2 cellular contexts compared by ENCODE assay signal in the genomic region with DNA sequence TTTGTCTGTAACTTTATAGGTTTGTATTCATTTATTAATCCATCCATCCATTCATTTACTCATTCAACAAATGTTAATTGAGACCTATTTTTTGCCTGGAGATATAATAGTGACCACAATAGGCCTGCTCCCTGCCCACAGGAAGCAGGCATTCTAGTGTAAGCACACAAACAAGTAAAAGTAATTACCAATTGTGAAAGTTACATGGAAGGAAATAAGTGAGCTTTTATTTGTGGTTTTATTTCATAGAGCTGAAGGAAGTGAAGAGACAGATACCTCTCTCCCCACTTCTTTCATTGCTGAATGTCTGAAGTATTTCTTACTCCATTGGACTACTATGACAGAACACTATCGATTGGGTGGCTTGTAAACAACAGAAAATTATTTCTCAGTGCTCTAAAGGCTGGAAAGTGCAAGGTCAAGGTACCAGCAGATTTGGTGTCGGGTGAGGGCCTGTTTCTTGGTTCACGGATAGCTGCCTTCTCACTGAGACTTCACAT.
TF ChIP-seq lines count a peak whose summit lies in the region.

No MANE protein-coding gene starts in this region.

TF ChIP-seq in WTC11, 78 proteins besides CTCF, POLR2A, EP300 and RAD21 (continued from another document):
- TF ChIP-seq ZNF219 (CRISPR knock-in tag; IDR thresholded peaks at IDR 0.05; ENCODE audit: borderline replicate concordance) (no peak), ZBTB21 (CRISPR knock-in tag; IDR thresholded peaks at IDR 0.05; ENCODE audit: borderline replicate concordance) (no peak), E2F1 (CRISPR knock-in tag; IDR thresholded peaks at IDR 0.05) (no peak), GTF2I (CRISPR knock-in tag; conservative IDR thresholded peaks at IDR 0.05) (no peak), FOXP1 (CRISPR knock-in tag; IDR thresholded peaks at IDR 0.05; ENCODE audit: borderline replicate concordance) (no peak), FOXJ3 (CRISPR knock-in tag; IDR thresholded peaks at IDR 0.05; ENCODE audit: borderline replicate concordance) (no peak), SMAD4 (CRISPR knock-in tag; IDR thresholded peaks at IDR 0.05) (no peak)
- TF ChIP-seq, protein P1, sequence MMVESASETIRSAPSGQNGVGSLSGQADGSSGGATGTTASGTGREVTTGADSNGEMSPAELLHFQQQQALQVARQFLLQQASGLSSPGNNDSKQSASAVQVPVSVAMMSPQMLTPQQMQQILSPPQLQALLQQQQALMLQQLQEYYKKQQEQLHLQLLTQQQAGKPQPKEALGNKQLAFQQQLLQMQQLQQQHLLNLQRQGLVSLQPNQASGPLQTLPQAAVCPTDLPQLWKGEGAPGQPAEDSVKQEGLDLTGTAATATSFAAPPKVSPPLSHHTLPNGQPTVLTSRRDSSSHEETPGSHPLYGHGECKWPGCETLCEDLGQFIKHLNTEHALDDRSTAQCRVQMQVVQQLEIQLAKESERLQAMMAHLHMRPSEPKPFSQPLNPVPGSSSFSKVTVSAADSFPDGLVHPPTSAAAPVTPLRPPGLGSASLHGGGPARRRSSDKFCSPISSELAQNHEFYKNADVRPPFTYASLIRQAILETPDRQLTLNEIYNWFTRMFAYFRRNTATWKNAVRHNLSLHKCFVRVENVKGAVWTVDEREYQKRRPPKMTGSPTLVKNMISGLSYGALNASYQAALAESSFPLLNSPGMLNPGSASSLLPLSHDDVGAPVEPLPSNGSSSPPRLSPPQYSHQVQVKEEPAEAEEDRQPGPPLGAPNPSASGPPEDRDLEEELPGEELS (CRISPR knock-in tag; IDR thresholded peaks at IDR 0.05): no peak
- TF ChIP-seq, protein P2, sequence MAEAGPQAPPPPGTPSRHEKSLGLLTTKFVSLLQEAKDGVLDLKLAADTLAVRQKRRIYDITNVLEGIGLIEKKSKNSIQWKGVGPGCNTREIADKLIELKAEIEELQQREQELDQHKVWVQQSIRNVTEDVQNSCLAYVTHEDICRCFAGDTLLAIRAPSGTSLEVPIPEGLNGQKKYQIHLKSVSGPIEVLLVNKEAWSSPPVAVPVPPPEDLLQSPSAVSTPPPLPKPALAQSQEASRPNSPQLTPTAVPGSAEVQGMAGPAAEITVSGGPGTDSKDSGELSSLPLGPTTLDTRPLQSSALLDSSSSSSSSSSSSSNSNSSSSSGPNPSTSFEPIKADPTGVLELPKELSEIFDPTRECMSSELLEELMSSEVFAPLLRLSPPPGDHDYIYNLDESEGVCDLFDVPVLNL (CRISPR knock-in tag; IDR thresholded peaks at IDR 0.05; ENCODE audit: borderline replicate concordance, low read depth): no peak
- TF ChIP-seq, protein P3, sequence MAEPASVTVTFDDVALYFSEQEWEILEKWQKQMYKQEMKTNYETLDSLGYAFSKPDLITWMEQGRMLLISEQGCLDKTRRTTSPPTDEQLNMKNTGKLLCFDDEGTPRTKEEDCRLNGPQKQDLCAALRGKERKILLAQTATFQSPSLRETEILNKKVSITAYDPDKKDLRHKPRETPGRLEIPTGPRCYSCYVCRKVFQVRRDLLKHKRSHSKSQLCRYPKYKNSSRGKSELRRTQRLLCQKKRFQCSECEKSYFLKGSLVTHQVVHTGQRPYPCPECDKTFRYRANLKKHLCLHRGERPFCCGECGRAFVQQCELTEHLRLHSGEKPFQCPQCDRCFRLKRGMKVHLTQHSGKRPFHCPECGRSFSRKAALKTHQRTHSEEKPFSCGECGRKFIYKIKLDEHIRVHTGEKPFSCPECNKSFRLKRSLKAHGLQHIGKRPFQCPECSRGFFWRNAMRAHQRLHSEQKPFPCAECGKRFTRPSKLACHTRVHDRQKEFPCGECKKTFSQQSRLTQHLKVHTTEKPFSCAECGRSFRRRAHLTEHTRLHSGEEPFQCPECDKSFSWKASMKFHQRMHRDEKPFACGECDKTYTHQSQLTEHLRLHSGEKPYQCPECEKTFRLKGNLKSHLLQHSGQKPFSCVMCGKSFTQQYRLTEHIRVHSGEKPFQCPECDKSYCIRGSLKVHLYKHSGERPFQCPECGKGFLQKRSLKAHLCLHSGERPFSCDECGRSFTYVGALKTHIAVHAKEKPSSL (CRISPR knock-in tag; conservative IDR thresholded peaks at IDR 0.05): no peak
- TF ChIP-seq, protein P4, sequence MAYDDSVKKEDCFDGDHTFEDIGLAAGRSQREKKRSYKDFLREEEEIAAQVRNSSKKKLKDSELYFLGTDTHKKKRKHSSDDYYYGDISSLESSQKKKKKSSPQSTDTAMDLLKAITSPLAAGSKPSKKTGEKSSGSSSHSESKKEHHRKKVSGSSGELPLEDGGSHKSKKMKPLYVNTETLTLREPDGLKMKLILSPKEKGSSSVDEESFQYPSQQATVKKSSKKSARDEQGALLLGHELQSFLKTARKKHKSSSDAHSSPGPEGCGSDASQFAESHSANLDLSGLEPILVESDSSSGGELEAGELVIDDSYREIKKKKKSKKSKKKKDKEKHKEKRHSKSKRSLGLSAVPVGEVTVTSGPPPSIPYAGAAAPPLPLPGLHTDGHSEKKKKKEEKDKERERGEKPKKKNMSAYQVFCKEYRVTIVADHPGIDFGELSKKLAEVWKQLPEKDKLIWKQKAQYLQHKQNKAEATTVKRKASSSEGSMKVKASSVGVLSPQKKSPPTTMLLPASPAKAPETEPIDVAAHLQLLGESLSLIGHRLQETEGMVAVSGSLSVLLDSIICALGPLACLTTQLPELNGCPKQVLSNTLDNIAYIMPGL (CRISPR knock-in tag; IDR thresholded peaks at IDR 0.05): no peak
- TF ChIP-seq, protein P5, sequence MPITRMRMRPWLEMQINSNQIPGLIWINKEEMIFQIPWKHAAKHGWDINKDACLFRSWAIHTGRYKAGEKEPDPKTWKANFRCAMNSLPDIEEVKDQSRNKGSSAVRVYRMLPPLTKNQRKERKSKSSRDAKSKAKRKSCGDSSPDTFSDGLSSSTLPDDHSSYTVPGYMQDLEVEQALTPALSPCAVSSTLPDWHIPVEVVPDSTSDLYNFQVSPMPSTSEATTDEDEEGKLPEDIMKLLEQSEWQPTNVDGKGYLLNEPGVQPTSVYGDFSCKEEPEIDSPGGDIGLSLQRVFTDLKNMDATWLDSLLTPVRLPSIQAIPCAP (CRISPR knock-in tag; IDR thresholded peaks at IDR 0.05): no peak
TF ChIP-seq in WTC11: peak in this region for 0.

TF ChIP-seq in H1, 55 proteins besides CTCF, POLR2A, EP300 and RAD21 (continued from another document):
- TF ChIP-seq, protein P6, sequence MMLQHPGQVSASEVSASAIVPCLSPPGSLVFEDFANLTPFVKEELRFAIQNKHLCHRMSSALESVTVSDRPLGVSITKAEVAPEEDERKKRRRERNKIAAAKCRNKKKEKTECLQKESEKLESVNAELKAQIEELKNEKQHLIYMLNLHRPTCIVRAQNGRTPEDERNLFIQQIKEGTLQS (IDR thresholded peaks at IDR 0.05; ENCODE audit: insufficient read depth, low read depth, low read length): no peak
TF ChIP-seq in H1: peak in this region for 0.
